In genomic region chr6:105278813-105279212, GRCh38 we compare ENCODE assay signal across 18 cellular contexts.
"Had no signal": no experiment of that assay in that cellular context is flagged by ENCODE, and none has a peak within 500 bp of the region (broad histone marks: within the 10 kb centered on the region; RNA-seq: fewer than 3 reads in every experiment).

No MANE protein-coding gene starts in this region.

- H3K27me3 ChIP-seq: dorsolateral prefrontal cortex, esophagus muscularis mucosa, foreskin keratinocyte, hepatocyte had no signal

- H3K4me3 ChIP-seq: coronary artery, dorsolateral prefrontal cortex, esophagus muscularis mucosa, hepatocyte, left ventricle myocardium inferior, lower lobe of right lung had no signal

- H3K9me3 ChIP-seq: esophagus muscularis mucosa, left ventricle myocardium inferior, lower lobe of right lung had no signal

- H3K4me1 ChIP-seq: esophagus muscularis mucosa, foreskin keratinocyte, lower lobe of right lung had no signal

- ATAC-seq: foreskin keratinocyte had no signal

- DNase-seq: dermis blood vessel endothelial cell; dorsolateral prefrontal cortex; effector CD4-positive, alpha-beta T cell; effector memory CD4-positive, alpha-beta T cell; foreskin keratinocyte; glutamatergic neuron; hypothalamus; immature natural killer cell; islet precursor cell; kidney; kidney glomerular epithelial cell; left ventricle myocardium inferior; lower lobe of right lung; mesendoderm; midbrain had no signal

- H3K27ac ChIP-seq: coronary artery, esophagus muscularis mucosa, foreskin keratinocyte, hepatocyte, left ventricle myocardium inferior had no signal
